1 cellular context compared by ENCODE assay signal in the genomic region with DNA sequence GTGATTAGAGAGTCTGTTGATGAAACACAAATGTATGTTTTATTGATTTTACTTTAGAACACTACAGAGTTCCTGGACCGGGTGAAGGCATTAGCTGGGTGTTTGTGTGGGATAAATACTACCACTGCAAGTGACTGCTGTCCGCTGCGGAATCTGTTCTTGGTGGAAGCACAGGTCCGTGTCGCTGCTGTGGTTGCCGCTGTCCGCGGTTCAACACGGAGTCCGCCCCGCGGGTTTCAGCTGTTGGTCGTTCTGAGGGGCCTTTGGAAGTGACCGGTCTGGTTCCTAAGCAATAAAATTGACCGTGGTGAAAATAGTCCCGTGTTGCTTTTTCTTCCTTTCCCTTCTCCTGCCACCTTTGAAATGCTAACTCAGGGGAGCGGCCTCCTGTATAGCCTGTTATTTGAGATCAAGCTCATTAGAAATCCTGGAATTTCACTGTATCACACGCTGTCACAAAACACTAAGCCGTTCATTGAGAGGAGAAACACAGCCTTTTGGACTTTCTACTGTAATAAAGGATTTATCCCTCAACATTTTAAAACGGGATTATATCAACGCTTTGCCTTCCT.
TF ChIP-seq lines count a peak whose summit lies in the region.

No MANE protein-coding gene starts in this region.

TF ChIP-seq in SK-N-SH, 30 proteins besides CTCF, POLR2A, EP300 and RAD21 (continued from another document):
- TF ChIP-seq, protein P1, sequence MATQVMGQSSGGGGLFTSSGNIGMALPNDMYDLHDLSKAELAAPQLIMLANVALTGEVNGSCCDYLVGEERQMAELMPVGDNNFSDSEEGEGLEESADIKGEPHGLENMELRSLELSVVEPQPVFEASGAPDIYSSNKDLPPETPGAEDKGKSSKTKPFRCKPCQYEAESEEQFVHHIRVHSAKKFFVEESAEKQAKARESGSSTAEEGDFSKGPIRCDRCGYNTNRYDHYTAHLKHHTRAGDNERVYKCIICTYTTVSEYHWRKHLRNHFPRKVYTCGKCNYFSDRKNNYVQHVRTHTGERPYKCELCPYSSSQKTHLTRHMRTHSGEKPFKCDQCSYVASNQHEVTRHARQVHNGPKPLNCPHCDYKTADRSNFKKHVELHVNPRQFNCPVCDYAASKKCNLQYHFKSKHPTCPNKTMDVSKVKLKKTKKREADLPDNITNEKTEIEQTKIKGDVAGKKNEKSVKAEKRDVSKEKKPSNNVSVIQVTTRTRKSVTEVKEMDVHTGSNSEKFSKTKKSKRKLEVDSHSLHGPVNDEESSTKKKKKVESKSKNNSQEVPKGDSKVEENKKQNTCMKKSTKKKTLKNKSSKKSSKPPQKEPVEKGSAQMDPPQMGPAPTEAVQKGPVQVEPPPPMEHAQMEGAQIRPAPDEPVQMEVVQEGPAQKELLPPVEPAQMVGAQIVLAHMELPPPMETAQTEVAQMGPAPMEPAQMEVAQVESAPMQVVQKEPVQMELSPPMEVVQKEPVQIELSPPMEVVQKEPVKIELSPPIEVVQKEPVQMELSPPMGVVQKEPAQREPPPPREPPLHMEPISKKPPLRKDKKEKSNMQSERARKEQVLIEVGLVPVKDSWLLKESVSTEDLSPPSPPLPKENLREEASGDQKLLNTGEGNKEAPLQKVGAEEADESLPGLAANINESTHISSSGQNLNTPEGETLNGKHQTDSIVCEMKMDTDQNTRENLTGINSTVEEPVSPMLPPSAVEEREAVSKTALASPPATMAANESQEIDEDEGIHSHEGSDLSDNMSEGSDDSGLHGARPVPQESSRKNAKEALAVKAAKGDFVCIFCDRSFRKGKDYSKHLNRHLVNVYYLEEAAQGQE (IDR thresholded peaks at IDR 0.05; ENCODE audit: low read depth, low read length): no peak
